In the genomic region with DNA sequence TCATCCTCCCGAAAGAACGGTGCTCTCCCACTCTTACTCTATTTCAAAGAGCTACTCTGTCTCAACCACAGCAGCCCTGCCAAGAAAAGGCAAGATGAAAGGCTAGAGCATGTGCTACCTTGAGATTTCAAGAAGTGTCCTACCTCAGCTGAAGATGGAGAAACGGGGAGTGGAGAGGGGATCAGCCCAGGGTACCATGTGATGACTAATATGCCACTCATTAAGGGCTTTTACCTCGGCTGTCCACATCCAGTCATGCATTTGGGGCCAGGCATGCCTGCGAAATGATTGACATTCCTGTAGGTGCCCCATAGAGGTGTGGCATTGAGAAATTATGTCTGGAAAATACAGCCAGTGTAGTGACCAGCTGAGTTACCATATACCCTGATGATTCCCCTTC, we compare ENCODE assay signal across 20 cellular contexts.
DNase-seq lines count a peak whose midpoint lies in the region; ATAC-seq, FAIRE-seq and TF ChIP-seq lines count a peak whose summit lies in the region.
"Had no signal": no experiment of that assay in that cellular context is flagged by ENCODE, and none has a peak within 500 bp of the region (broad histone marks: within the 10 kb centered on the region; RNA-seq: fewer than 3 reads in every experiment).

No MANE protein-coding gene starts in this region.

- H3K27ac ChIP-seq in lung (ENCODE audit: low read depth in 1 of 2, low read length in 1 of 2), result no peak overlapping the region
- peak overlapping the region in 3 of 4 donors; percentile 63 to 86 (median 68) for H3K27ac ChIP-seq in transverse colon

- H3K4me3 ChIP-seq in bronchial epithelial cell (ENCODE audit: low read depth, low read length), result no peak overlapping the region
- H3K4me3 ChIP-seq in lung, result no peak overlapping the region
- no peak overlapping the region for H3K4me3 ChIP-seq in transverse colon
- H3K4me3 ChIP-seq: GM23338 had no signal

- no peak for TF ChIP-seq CTCF in bronchial epithelial cell (IDR thresholded peaks at IDR 0.05; ENCODE audit: insufficient read depth, low read length, severe bottlenecking)
- no peak for TF ChIP-seq CTCF in lung (IDR thresholded peaks at IDR 0.05; ENCODE audit: control extremely low read depth, extremely low read depth)
- TF ChIP-seq CTCF in transverse colon (IDR thresholded peaks at IDR 0.05), result no peak

- WGBS in lung, 2 donors, result 68 to 90% methylated on average over 5 of the region's 5 CpGs
- 75 to 80% methylated on average over 1 to 5 of the region's 5 CpGs for WGBS in transverse colon (ENCODE audit: low coverage in 1 of 2), 2 donors

- no peak for TF ChIP-seq POLR2A in transverse colon (IDR thresholded peaks at IDR 0.05)

- H3K27me3 ChIP-seq in bronchial epithelial cell (ENCODE audit: control insufficient read depth, insufficient read depth, low read length) (no peaks in the 10 kb centered on the region), lung (ENCODE audit: control insufficient read depth, insufficient read depth) (no peaks in the 10 kb centered on the region), transverse colon (no peaks in the 10 kb centered on the region)

- DNase-seq in SW480 (ENCODE audit: low spot score), result peak; percentile 39
- DNase-seq in bronchial epithelial cell (ENCODE audit: low read depth), result peak; percentile 65
- peak; percentile 68 for DNase-seq in lung (ENCODE audit: low spot score)
- no peak for DNase-seq in transverse colon
- no peak for DNase-seq in RKO (ENCODE audit: low spot score)
- DNase-seq: ACHN, AML-193, DND-41, HCEC 1CT, NCI-H1092 treated with DMSO at 0.1 percent for 48 hours, NCI-H1694, NCI-H2081 treated with DMSO at 0.1 percent for 48 hours, NCI-H510A, NCI-H748 treated with DMSO at 0.1 percent for 48 hours, SIG-M5 had no signal

- H3K9me3 ChIP-seq in lung (ENCODE audit: control insufficient read depth in 2 of 2, insufficient read depth in 1 of 2, low read length in 1 of 2), result no peaks in the 10 kb centered on the region
- no peaks in the 10 kb centered on the region for H3K9me3 ChIP-seq in transverse colon

- peak; percentile 60 for FAIRE-seq in bronchial epithelial cell (lab: Jason Lieb, UNC)
- FAIRE-seq: RCC 7860 had no signal

- in situ Hi-C loops in transverse colon (cut with MboI; ENCODE audit: low pct_ligation_motif_present in 1 of 4, low pct_unique_long_range_greater_than_20kb in 1 of 4, low sequenced_read_pairs in 3 of 4), result loop anchor here in 3 of 4 donors (10.0 kb wide), 2 partner anchors 106 to 146 kb away; no protein-coding TSS in a partner anchor

- H3K36me3 ChIP-seq in bronchial epithelial cell (ENCODE audit: control insufficient read depth, insufficient read depth, low read length), result no peaks in the 10 kb centered on the region
- peaks cover 0 to 5% of the 10 kb centered on the region in 2 donors for H3K36me3 ChIP-seq in lung (ENCODE audit: control insufficient read depth in 2 of 2, insufficient read depth in 2 of 2, low read length in 2 of 2)
- H3K36me3 ChIP-seq in transverse colon, result no peaks in the 10 kb centered on the region

- H3K4me1 ChIP-seq in lung (ENCODE audit: control insufficient read depth in 2 of 2, insufficient read depth in 2 of 2, low read length in 2 of 2) (peaks cover 0 to 9% of the 10 kb centered on the region in 2 donors), transverse colon (peaks cover 0 to 18% (median 3%) of the 10 kb centered on the region in 4 donors)

- no peak for TF ChIP-seq EP300 in transverse colon (IDR thresholded peaks at IDR 0.05; ENCODE audit: low read depth)

- ATAC-seq in lung (ENCODE audit: insufficient read depth, low FRiP score) (peak; percentile 39), GM18909 (IDR thresholded peaks at IDR 0.05; ENCODE audit: poor library complexity, unreplicated experiment) (no peak), GM19455 (IDR thresholded peaks at IDR 0.05; ENCODE audit: unreplicated experiment) (no peak)
- ATAC-seq: GM23338, SK-N-SH treated with all-trans-retinoic acid at 6 μM for 48 hours had no signal

- intact Hi-C loops in transverse colon (cut with DNase I; ENCODE audit: low total_unique reads), result no loop called here

Comparison
In these comparisons a context has a peak if more than half of its experiments do, and no peak if none do; other contexts are left out.
1. DNase-seq: peak in SW480 (single experiment), bronchial epithelial cell (single experiment) and lung (single experiment); none in transverse colon (single experiment) and RKO (single experiment).
2. H3K27ac ChIP-seq: peak in transverse colon (3 of 4); none in lung (0 of 2).